In the genomic region with DNA sequence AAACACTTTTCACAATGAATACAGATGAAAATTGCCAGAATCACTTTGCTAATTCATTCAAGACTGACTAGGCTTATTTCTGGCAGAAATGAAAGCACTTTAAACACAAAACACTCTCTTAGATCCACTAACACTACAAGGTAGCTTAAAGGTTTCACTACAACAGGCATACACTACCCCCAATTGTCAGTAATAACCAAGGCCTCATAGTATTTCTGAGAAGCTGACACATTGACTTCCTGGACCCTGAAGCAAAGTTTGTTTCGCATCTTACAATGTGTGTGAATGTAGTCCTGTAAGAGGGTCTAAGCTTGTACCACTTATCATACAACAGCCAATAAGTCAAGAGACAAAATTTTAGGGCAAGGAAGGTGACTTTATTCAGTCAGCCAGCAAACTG, we compare ENCODE assay signal across 19 cellular contexts.
DNase-seq lines count a peak whose midpoint lies in the region; ATAC-seq and TF ChIP-seq lines count a peak whose summit lies in the region.
"Had no signal": no experiment of that assay in that cellular context is flagged by ENCODE, and none has a peak within 500 bp of the region (broad histone marks: within the 10 kb centered on the region; RNA-seq: fewer than 3 reads in every experiment).

No MANE protein-coding gene starts in this region.

- H3K4me1 ChIP-seq in DND-41 (ENCODE audit: insufficient read depth, low read length), result peaks cover 15% of the 10 kb centered on the region
- H3K4me1 ChIP-seq: A549; BLaER1 treated with 17β-estradiol and CSF1 and Interleukin-3, amounts not matched to agents 10 nM and 100 nM; Caco-2 had no signal

- H2AFZ ChIP-seq in DND-41 (ENCODE audit: low read depth, low read length), result peak overlapping the region; percentile 39; the same call in 1 of the 2 replicates

- H3K36me3 ChIP-seq in DND-41 (ENCODE audit: insufficient read depth, low read length), result no peaks in the 10 kb centered on the region
- H3K36me3 ChIP-seq: BLaER1 treated with 17β-estradiol and CSF1 and Interleukin-3, amounts not matched to agents 10 nM and 100 nM had no signal

- H3K4me3 Mint-ChIP-seq in T-helper 1 cell treated with Interleukin-12 subunit alpha and Interleukin-12 subunit beta and Interleukin-4 antibody, amounts not matched to agents 30 μg/mL and 1 μg/mL, for 36 hours, result no peak overlapping the region
- H3K4me3 Mint-ChIP-seq: B cell; CD4-positive, alpha-beta T cell; CD8-positive, alpha-beta T cell had no signal

- H3K27me3 ChIP-seq in DND-41 (ENCODE audit: insufficient read depth, low read length, poor library complexity), result no peaks in the 10 kb centered on the region

- no peaks in the 10 kb centered on the region for H3K79me2 ChIP-seq in DND-41 (ENCODE audit: insufficient read depth, low read length)

- no peaks in the 10 kb centered on the region for H3K27me3 Mint-ChIP-seq in T-helper 1 cell treated with Interleukin-12 subunit alpha and Interleukin-12 subunit beta and Interleukin-4 antibody, amounts not matched to agents 30 μg/mL and 1 μg/mL, for 36 hours (ENCODE audit: low read depth)
- H3K27me3 Mint-ChIP-seq: B cell; CD4-positive, alpha-beta T cell had no signal

- DNase-seq in T-helper 1 cell (no peak), DND-41 (no peak), SK-MEL-5 (ENCODE audit: low read depth, low spot score) (peak; percentile 0), caudate nucleus (lab: John Stamatoyannopoulos, UW) (no peak)
- DNase-seq: AML-193; Caco-2; Calu3; CD4-positive, alpha-beta T cell; CD8-positive, alpha-beta T cell; DMS79 treated with DMSO at 0.1 percent for 48 hours; EL; GDM1 had no signal

- H3K9me3 Mint-ChIP-seq in T-helper 1 cell treated with Interleukin-12 subunit alpha and Interleukin-12 subunit beta and Interleukin-4 antibody, amounts not matched to agents 30 μg/mL and 1 μg/mL, for 36 hours, result peaks cover 2% of the 10 kb centered on the region
- H3K9me3 Mint-ChIP-seq: CD4-positive, alpha-beta T cell; CD8-positive, alpha-beta T cell had no signal

- H3K27ac ChIP-seq in DND-41 (ENCODE audit: low read length), result peak overlapping the region; percentile 8
- no peak overlapping the region for H3K27ac ChIP-seq in caudate nucleus (ENCODE audit: low read depth, low read length)
- H3K27ac ChIP-seq: 22Rv1; A549; BLaER1 treated with 17β-estradiol and CSF1 and Interleukin-3, amounts not matched to agents 10 nM and 100 nM; C4-2B had no signal

- no peak overlapping the region for H3K4me3 ChIP-seq in DND-41 (ENCODE audit: low read depth in 1 of 2, low read length in 2 of 2)
- H3K4me3 ChIP-seq: A549; BLaER1 treated with 17β-estradiol and CSF1 and Interleukin-3, amounts not matched to agents 10 nM and 100 nM; GM12878 had no signal

- peaks cover 2% of the 10 kb centered on the region for H3K36me3 Mint-ChIP-seq in T-helper 1 cell treated with Interleukin-12 subunit alpha and Interleukin-12 subunit beta and Interleukin-4 antibody, amounts not matched to agents 30 μg/mL and 1 μg/mL, for 36 hours (ENCODE audit: low read depth)
- H3K36me3 Mint-ChIP-seq: CD8-positive, alpha-beta T cell had no signal

- in situ Hi-C loops in SK-MEL-5 (cut with HindIII; ENCODE audit: low pct_unique_long_range_greater_than_20kb, low sequenced_read_pairs), result no loop called here

- no peaks in the 10 kb centered on the region for H3K9me3 ChIP-seq in DND-41 (ENCODE audit: insufficient read depth, low read length, severe bottlenecking)
- H3K9me3 ChIP-seq: A549, Caco-2 had no signal

- H3K4me2 ChIP-seq in DND-41 (ENCODE audit: insufficient read depth, low read length), result no peak overlapping the region
- H3K4me2 ChIP-seq: A549; BLaER1 treated with 17β-estradiol and CSF1 and Interleukin-3, amounts not matched to agents 10 nM and 100 nM had no signal

- ATAC-seq in DND-41 (ENCODE audit: insufficient read depth, low read depth), result peak; percentile 65
- ATAC-seq: A549; CD8-positive, alpha-beta T cell; GM12878 had no signal

- H3K4me1 Mint-ChIP-seq in T-helper 1 cell treated with Interleukin-12 subunit alpha and Interleukin-12 subunit beta and Interleukin-4 antibody, amounts not matched to agents 30 μg/mL and 1 μg/mL, for 36 hours (ENCODE audit: low read depth), result peaks cover 10% of the 10 kb centered on the region
- H3K4me1 Mint-ChIP-seq: B cell had no signal

- H3K27ac Mint-ChIP-seq in T-helper 1 cell treated with Interleukin-12 subunit alpha and Interleukin-12 subunit beta and Interleukin-4 antibody, amounts not matched to agents 30 μg/mL and 1 μg/mL, for 36 hours, result peak overlapping the region; percentile 1
- H3K27ac Mint-ChIP-seq: B cell; CD4-positive, alpha-beta T cell; CD8-positive, alpha-beta T cell had no signal

- H4K20me1 ChIP-seq in DND-41 (ENCODE audit: insufficient read depth, low read length), result no peaks in the 10 kb centered on the region
- H4K20me1 ChIP-seq: BLaER1 treated with 17β-estradiol and CSF1 and Interleukin-3, amounts not matched to agents 10 nM and 100 nM had no signal

- TF ChIP-seq CTCF in DND-41 (IDR thresholded peaks at IDR 0.05; ENCODE audit: borderline replicate concordance, extremely low read depth, low read length, poor library complexity, severe bottlenecking), result no peak

- H3K9ac ChIP-seq in DND-41 (ENCODE audit: low read depth, low read length), result no peak overlapping the region
- H3K9ac ChIP-seq: BLaER1 treated with 17β-estradiol and CSF1 and Interleukin-3, amounts not matched to agents 10 nM and 100 nM had no signal
